Comparison of ENCODE assay signal across 30 cellular contexts in the genomic region with DNA sequence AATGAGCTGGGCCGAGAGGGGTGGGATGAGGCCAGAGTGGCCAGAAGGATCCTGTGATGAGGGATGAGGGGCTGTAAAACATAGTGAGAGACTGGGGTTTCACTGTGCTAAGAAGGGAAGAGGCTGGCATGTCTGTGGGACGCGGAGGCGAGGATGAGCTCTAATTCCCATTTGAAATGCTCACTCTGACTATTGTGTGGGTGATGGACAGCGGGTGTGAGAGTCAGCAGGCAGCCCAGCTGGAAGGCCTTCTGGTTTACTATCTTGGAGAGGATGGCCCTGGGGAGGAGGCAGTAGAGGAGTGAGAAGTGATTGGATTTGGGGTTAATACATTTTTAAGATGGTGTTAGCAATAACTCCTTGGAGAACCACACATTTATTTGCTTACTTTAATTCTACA.
"Had no signal": no experiment of that assay in that cellular context is flagged by ENCODE, and none has a peak within 500 bp of the region (broad histone marks: within the 10 kb centered on the region; RNA-seq: fewer than 3 reads in every experiment).

No MANE protein-coding gene starts in this region.

- H3K36me3 ChIP-seq: cardiac muscle cell, gastrocnemius medialis, right lobe of liver had no signal

- H3K4me3 Mint-ChIP-seq: activated CD4-positive, alpha-beta memory T cell treated with anti-CD3 and anti-CD28 coated beads, Interleukin-2, amount 10 ng/mL, durations not matched to agents 7 days and 5 days; activated CD4-positive, alpha-beta T cell treated with anti-CD3 and anti-CD28 coated beads, Interleukin-2, amount 10 ng/mL, durations not matched to agents 7 days and 5 days; activated T-cell treated with anti-CD3 and anti-CD28 coated beads, Interleukin-2, amount 50 U/mL, for 24 hours; activated T-helper 17 cell treated with anti-CD3 and anti-CD28 coated beads, Interleukin-2, amount 50 U/mL, for 72 hours; stimulated activated naive CD8-positive, alpha-beta T cell treated with anti-CD3 and anti-CD28 coated beads, Interleukin-15, Interleukin-2, amounts not matched to agents 100 ng/mL and 50 ng/mL, for 24 hours; T-helper 1 cell treated with Interleukin-12 subunit alpha and Interleukin-12 subunit beta and Interleukin-4 antibody, amounts not matched to agents 30 μg/mL and 1 μg/mL, for 36 hours had no signal

- H3K27ac ChIP-seq: cardiac muscle cell, coronary artery, dorsolateral prefrontal cortex, gastrocnemius medialis, right lobe of liver, upper lobe of left lung, VCaP had no signal

- ATAC-seq: activated CD4-positive, CD25-positive, alpha-beta regulatory T cell treated with anti-CD3 and anti-CD28 coated beads, Interleukin-2, amount 50 U/mL, for 24 hours; activated naive CD4-positive, alpha-beta T cell treated with anti-CD3 and anti-CD28 coated beads, Interleukin-2, amount 50 U/mL, for 72 hours; activated T-helper 17 cell treated with anti-CD3 and anti-CD28 coated beads, Interleukin-2, amount 50 U/mL, for 72 hours; gastrocnemius medialis; left cardiac atrium; left ventricle myocardium superior; right lobe of liver had no signal

- H3K27me3 Mint-ChIP-seq: activated CD4-positive, alpha-beta memory T cell treated with anti-CD3 and anti-CD28 coated beads, Interleukin-2, amount 10 ng/mL, durations not matched to agents 7 days and 5 days; activated T-cell treated with anti-CD3 and anti-CD28 coated beads, Interleukin-2, amount 50 U/mL, for 24 hours; activated T-helper 17 cell treated with anti-CD3 and anti-CD28 coated beads, Interleukin-2, amount 50 U/mL, for 72 hours; naive B cell; stimulated activated naive CD8-positive, alpha-beta T cell treated with anti-CD3 and anti-CD28 coated beads, Interleukin-15, Interleukin-2, amounts not matched to agents 100 ng/mL and 50 ng/mL, for 24 hours had no signal

- H3K36me3 Mint-ChIP-seq: activated naive CD4-positive, alpha-beta T cell treated with anti-CD3 and anti-CD28 coated beads, Interleukin-2, amount 50 U/mL, for 72 hours had no signal

- H3K4me1 ChIP-seq: gastrocnemius medialis had no signal

- H3K4me3 ChIP-seq: cardiac muscle cell, coronary artery, dorsolateral prefrontal cortex, gastrocnemius medialis, mucosa of descending colon, right lobe of liver, upper lobe of left lung had no signal

- DNase-seq: activated CD4-positive, alpha-beta memory T cell treated with anti-CD3 and anti-CD28 coated beads, Interleukin-2, amount 10 ng/mL, durations not matched to agents 7 days and 5 days; activated CD4-positive, alpha-beta T cell treated with anti-CD3 and anti-CD28 coated beads, Interleukin-2, amount 10 ng/mL, durations not matched to agents 7 days and 5 days; activated CD8-positive, alpha-beta memory T cell treated with anti-CD3 and anti-CD28 coated beads, Interleukin-2, amount 50 U/mL, for 48 hours; activated naive CD4-positive, alpha-beta T cell; activated T-cell treated with anti-CD3 and anti-CD28 coated beads, Interleukin-2, amount 50 U/mL, for 24 hours; cerebellar nuclear complex; effector memory CD4-positive, alpha-beta T cell; erythroblast; gastrocnemius medialis; hippocampal formation; left cardiac atrium; left ventricle myocardium superior; naive B cell; stimulated activated CD4-positive, alpha-beta T cell treated with anti-CD3 and anti-CD28 coated beads, Interleukin-12 subunit alpha, Interleukin-12 subunit beta, amount 100 ng/mL, for 4 hours; stimulated activated CD4-positive, alpha-beta T cell treated with anti-CD3 and anti-CD28 coated beads, Interleukin-4, amount 100 ng/mL, for 1 hour; SW 1271; T-helper 9 cell; upper lobe of left lung had no signal

- H3K27me3 ChIP-seq: cardiac muscle cell, gastrocnemius medialis, right lobe of liver, upper lobe of left lung had no signal

- H3K9me3 Mint-ChIP-seq: activated CD4-positive, alpha-beta memory T cell treated with anti-CD3 and anti-CD28 coated beads, Interleukin-2, amount 10 ng/mL, durations not matched to agents 7 days and 5 days; activated CD4-positive, alpha-beta T cell treated with anti-CD3 and anti-CD28 coated beads, Interleukin-2, amount 10 ng/mL, durations not matched to agents 7 days and 5 days; activated naive CD4-positive, alpha-beta T cell treated with anti-CD3 and anti-CD28 coated beads, Interleukin-2, amount 50 U/mL, for 72 hours; activated T-cell treated with anti-CD3 and anti-CD28 coated beads, Interleukin-2, amount 50 U/mL, for 24 hours; activated T-helper 17 cell treated with anti-CD3 and anti-CD28 coated beads, Interleukin-2, amount 50 U/mL, for 72 hours; stimulated activated naive CD8-positive, alpha-beta T cell treated with anti-CD3 and anti-CD28 coated beads, Interleukin-15, Interleukin-2, amounts not matched to agents 100 ng/mL and 50 ng/mL, for 24 hours; T-helper 1 cell treated with Interleukin-12 subunit alpha and Interleukin-12 subunit beta and Interleukin-4 antibody, amounts not matched to agents 30 μg/mL and 1 μg/mL, for 36 hours had no signal

- H3K9me3 ChIP-seq: gastrocnemius medialis, mucosa of descending colon, right lobe of liver, upper lobe of left lung had no signal

- H3K27ac Mint-ChIP-seq: activated CD4-positive, alpha-beta memory T cell treated with anti-CD3 and anti-CD28 coated beads, Interleukin-2, amount 10 ng/mL, durations not matched to agents 7 days and 5 days; activated CD4-positive, alpha-beta T cell treated with anti-CD3 and anti-CD28 coated beads, Interleukin-2, amount 10 ng/mL, durations not matched to agents 7 days and 5 days; activated T-cell treated with anti-CD3 and anti-CD28 coated beads, Interleukin-2, amount 50 U/mL, for 24 hours; activated T-helper 17 cell treated with anti-CD3 and anti-CD28 coated beads, Interleukin-2, amount 50 U/mL, for 72 hours; progenitor cell of endocrine pancreas; stimulated activated naive CD8-positive, alpha-beta T cell treated with anti-CD3 and anti-CD28 coated beads, Interleukin-15, Interleukin-2, amounts not matched to agents 100 ng/mL and 50 ng/mL, for 24 hours; T-helper 1 cell treated with Interleukin-12 subunit alpha and Interleukin-12 subunit beta and Interleukin-4 antibody, amounts not matched to agents 30 μg/mL and 1 μg/mL, for 36 hours had no signal
